Comparison of ENCODE assay signal across 18 cellular contexts in genomic region chr4:80459918-80460473, GRCh38.
DNase-seq lines count a peak whose midpoint lies in the region; ATAC-seq, FAIRE-seq and TF ChIP-seq lines count a peak whose summit lies in the region.
"Had no signal": no experiment of that assay in that cellular context is flagged by ENCODE, and none has a peak within 500 bp of the region (broad histone marks: within the 10 kb centered on the region; RNA-seq: fewer than 3 reads in every experiment).

No MANE protein-coding gene starts in this region.

- H3K23me2 ChIP-seq in H9 (ENCODE audit: insufficient read length, low read depth, low read length, poor library complexity, severe bottlenecking): no peaks in the 10 kb centered on the region

- no peak overlapping the region for H2BK15ac ChIP-seq in H9 (ENCODE audit: low read depth, low read length)

- no peak overlapping the region for H3K14ac ChIP-seq in H9 (ENCODE audit: insufficient read depth, low read length)

- no peak overlapping the region for H2AFZ ChIP-seq in H9 (ENCODE audit: low read length)
- H2AFZ ChIP-seq in OCI-LY7 (ENCODE audit: low read length): peak overlapping the region; percentile 51; the same call in 1 of the 2 replicates
- H2AFZ ChIP-seq in keratinocyte (ENCODE audit: control insufficient read depth, low read length): no peak overlapping the region

- H3K36me3 Mint-ChIP-seq in H9 (ENCODE audit: insufficient read depth in 1 of 3, low read depth in 3 of 3): no peaks in the 10 kb centered on the region; a peak in 1 of 7 replicates
- H3K36me3 Mint-ChIP-seq: IgD-negative memory B cell had no signal

- H2AK5ac ChIP-seq in H9 (ENCODE audit: insufficient read length, low read length): no peak overlapping the region

- BruUV-seq in OCI-LY7 (replicated peaks; lab: Mats Ljungman, UMichigan): no TSS peak

- H4K20me1 ChIP-seq in H9 (ENCODE audit: control insufficient read depth, insufficient read depth, insufficient read length) (no peaks in the 10 kb centered on the region), OCI-LY7 (ENCODE audit: insufficient read depth, low read length) (no peaks in the 10 kb centered on the region), keratinocyte (ENCODE audit: control insufficient read depth, extremely low read depth, insufficient read depth, low read length) (no peaks in the 10 kb centered on the region)

- no peak overlapping the region for H2BK5ac ChIP-seq in H9 (ENCODE audit: insufficient read length, low read length)

- H3K18ac ChIP-seq in H9 (ENCODE audit: insufficient read length, low read depth, low read length): no peak overlapping the region

- no peak overlapping the region for H4K91ac ChIP-seq in H9 (ENCODE audit: insufficient read length, low read depth, low read length)

- no peak overlapping the region for H3K4me3 ChIP-seq in OCI-LY7 (ENCODE audit: low read depth, low read length, poor library complexity, severe bottlenecking)
- no peak overlapping the region for H3K4me3 ChIP-seq in keratinocyte (ENCODE audit: control insufficient read depth in 2 of 3, extremely low read depth in 1 of 3, insufficient read depth in 2 of 3, low read depth in 1 of 3, low read length in 3 of 3)
- H3K4me3 ChIP-seq: Peyer's patch had no signal

- no peak overlapping the region for H4K5ac ChIP-seq in H9 (ENCODE audit: insufficient read length, low read depth, low read length)

- no peaks in the 10 kb centered on the region for H3K9me1 ChIP-seq in keratinocyte (ENCODE audit: control insufficient read depth, extremely low read depth, insufficient read depth, low read length)

- POLR2A ChIA-PET in OCI-LY7 (lab: Charles Lee): interaction anchor here (0.6 to 0.7 kb wide), 2 partner anchors 13 to 575 kb away, joined by 3 to 4 read pairs; no protein-coding TSS in a partner anchor

- no peak for FAIRE-seq in keratinocyte (lab: Jason Lieb, UNC)
- FAIRE-seq: D721Med had no signal

- H3K27ac Mint-ChIP-seq in H9: peak overlapping the region in 1 of 3 experiments; percentile 48; a peak in 3 of 7 replicates
- H3K27ac Mint-ChIP-seq: IgD-negative memory B cell had no signal

- H2BK20ac ChIP-seq in H9 (ENCODE audit: low read depth, low read length, poor library complexity, severe bottlenecking): no peak overlapping the region

- no peak overlapping the region for H3T11ph ChIP-seq in H9 (ENCODE audit: low read length)

- TF ChIP-seq CTCF in H9 (conservative IDR thresholded peaks at IDR 0.05) (peak; percentile 20; the same call in 1 of the 3 replicates), OCI-LY7 (conservative IDR thresholded peaks at IDR 0.05; ENCODE audit: low read length) (peak; percentile 34; the same call in 1 of the 2 replicates), keratinocyte (optimal IDR thresholded peaks at IDR 0.05 in 1 of 3, IDR thresholded peaks at IDR 0.05 in 1 of 3, conservative IDR thresholded peaks at IDR 0.05 in 1 of 3; ENCODE audit: extremely low read depth in 1 of 3, insufficient read depth in 2 of 3, low read length in 3 of 3) (peak in 2 of 3 experiments; percentile 10 to 30)

- H3K4me3 Mint-ChIP-seq in H9: no peak overlapping the region
- H3K4me3 Mint-ChIP-seq: IgD-negative memory B cell had no signal

- intact Hi-C loops in OCI-LY7 (cut with micrococcal nuclease; ENCODE audit: unreplicated experiment): no loop called here

- H3K36me3 ChIP-seq in OCI-LY7 (ENCODE audit: insufficient read depth, low read length) (peaks cover 3% of the 10 kb centered on the region; the same call in 1 of the 2 replicates), keratinocyte (ENCODE audit: control insufficient read depth in 2 of 2, extremely low read depth in 1 of 2, insufficient read depth in 2 of 2, low read length in 2 of 2) (no peaks in the 10 kb centered on the region)
- H3K36me3 ChIP-seq: Peyer's patch had no signal

- H3K23ac ChIP-seq in H9 (ENCODE audit: insufficient read length, low read depth, low read length): no peak overlapping the region

- dilution Hi-C loops in keratinocyte (cut with MboI; ENCODE audit: extremely low pct_ligation_motif_present, low sequenced_read_pairs): no loop called here

- H3K4ac ChIP-seq in H9 (ENCODE audit: low read depth, low read length): no peak overlapping the region

- no peak overlapping the region for H3K9ac ChIP-seq in H9 (ENCODE audit: extremely low read depth, insufficient read length, low read length)
- H3K9ac ChIP-seq in keratinocyte (ENCODE audit: control insufficient read depth, extremely low read depth, insufficient read depth, low read length): no peak overlapping the region
- H3K9ac ChIP-seq: SK-N-SH had no signal

- no peaks in the 10 kb centered on the region for H3K9me3 Mint-ChIP-seq in H9
- H3K9me3 Mint-ChIP-seq: IgD-negative memory B cell had no signal

- H3K79me1 ChIP-seq in H9 (ENCODE audit: insufficient read depth, low read depth, low read length, poor library complexity, severe bottlenecking): no peaks in the 10 kb centered on the region

- H3K79me2 ChIP-seq in H9 (ENCODE audit: insufficient read depth, low read length) (no peaks in the 10 kb centered on the region), OCI-LY7 (ENCODE audit: insufficient read depth, low read depth, low read length) (no peaks in the 10 kb centered on the region), keratinocyte (ENCODE audit: control insufficient read depth, insufficient read depth, low read length) (no peaks in the 10 kb centered on the region)

- peaks cover 40 to 41% of the 10 kb centered on the region in 2 experiments for H3K4me1 Mint-ChIP-seq in H9

- H3K9me2 ChIP-seq in OCI-LY7 (ENCODE audit: insufficient read depth, low read length): no peaks in the 10 kb centered on the region
- H3K9me2 ChIP-seq: SK-N-SH had no signal

- H3K4me1 ChIP-seq in H9 (ENCODE audit: insufficient read depth, low read length) (peaks cover 3% of the 10 kb centered on the region; the same call in 1 of the 2 replicates), OCI-LY7 (ENCODE audit: insufficient read depth, low read length, poor library complexity, severe bottlenecking) (peaks cover 19% of the 10 kb centered on the region), keratinocyte (ENCODE audit: control insufficient read depth, extremely low read depth, insufficient read depth, low read length) (peaks cover 25% of the 10 kb centered on the region)
- H3K4me1 ChIP-seq: Peyer's patch had no signal

- H3K27me3 ChIP-seq in H9 (ENCODE audit: insufficient read depth, low read length) (no peaks in the 10 kb centered on the region), keratinocyte (ENCODE audit: control insufficient read depth, extremely low read depth, insufficient read depth, low read length) (no peaks in the 10 kb centered on the region)
- H3K27me3 ChIP-seq: Peyer's patch had no signal

- no peaks in the 10 kb centered on the region; the same call in 1 of the 2 replicates for H3K27me3 Mint-ChIP-seq in H9 (ENCODE audit: low read depth)
- H3K27me3 Mint-ChIP-seq: IgD-negative memory B cell had no signal

- no peak for ATAC-seq in GM18870 (IDR thresholded peaks at IDR 0.05; ENCODE audit: unreplicated experiment)

- WGBS in H9 (ENCODE audit: extremely low coverage, insufficient read length, low lambda C conversion rate): no CpG with 5 or more reads among the region's 1 CpG

- no peak overlapping the region for H3K56ac ChIP-seq in H9 (ENCODE audit: insufficient read length, low read depth, low read length)

- H3K9me3 ChIP-seq in H9 (ENCODE audit: control insufficient read depth, low read depth, low read length) (no peaks in the 10 kb centered on the region), OCI-LY7 (ENCODE audit: low read length) (peaks cover 18% of the 10 kb centered on the region; the same call in 1 of the 2 replicates), keratinocyte (ENCODE audit: control insufficient read depth, low read depth, low read length) (no peaks in the 10 kb centered on the region)
- H3K9me3 ChIP-seq: Peyer's patch had no signal

- H4K8ac ChIP-seq in H9 (replicated peaks; ENCODE audit: insufficient read length, low read depth, low read length): no peak overlapping the region

- CTCF ChIA-PET in OCI-LY7 (lab: Charles Lee; ENCODE audit: unreplicated experiment): no interaction called here

- H2BK120ac ChIP-seq in H9 (ENCODE audit: low read depth, low read length, poor library complexity, severe bottlenecking): no peak overlapping the region

- DNase-seq in activated effector memory CD4-positive, alpha-beta T cell treated with Interleukin-2 at 50 U/mL for 16 hours: peak; percentile 7
- DNase-seq in activated effector memory CD4-positive, alpha-beta T cell treated with anti-CD3 and anti-CD28 coated beads, Interleukin-2, amount 50 U/mL, for 16 hours: no peak
- DNase-seq in H9: no peak
- DNase-seq in OCI-LY7 (ENCODE audit: low spot score): no peak
- DNase-seq in keratinocyte (ENCODE audit: low read depth, low spot score): no peak
- DNase-seq in NCI-H2171 treated with DMSO at 0.1 percent for 48 hours (lab: John Stamatoyannopoulos, UW): no peak
- no peak for DNase-seq in GOT3 (lab: John Stamatoyannopoulos, UW)
- DNase-seq: AML-193, GF-D8, HCEC 1CT, NCI-H1436 treated with DMSO at 0.1 percent for 48 hours, NCI-H69, Peyer's patch, Right ventricle myocardium superior, SK-N-SH had no signal

- no peak overlapping the region for H2BK12ac ChIP-seq in H9 (ENCODE audit: insufficient read length, low read depth, low read length)

- no peak overlapping the region for H3K4me2 ChIP-seq in H9 (ENCODE audit: insufficient read depth, insufficient read length, low read length)
- no peak overlapping the region for H3K4me2 ChIP-seq in OCI-LY7 (ENCODE audit: low read length)
- H3K4me2 ChIP-seq in keratinocyte (ENCODE audit: control insufficient read depth, extremely low read depth, insufficient read depth, low read depth, low read length): no peak overlapping the region
- H3K4me2 ChIP-seq: SK-N-SH had no signal

- H3K27ac ChIP-seq in H9 (ENCODE audit: insufficient read length, low read depth, low read length): no peak overlapping the region
- H3K27ac ChIP-seq in OCI-LY7 (ENCODE audit: low read depth, low read length, poor library complexity, severe bottlenecking): no peak overlapping the region
- H3K27ac ChIP-seq in keratinocyte (ENCODE audit: control insufficient read depth, insufficient read depth, low read length): no peak overlapping the region
- H3K27ac ChIP-seq: Peyer's patch had no signal
